ENCODE assay signal across 11 cellular contexts in genomic region chrX:139892512-139892911, GRCh38. TPM values are rescaled to one million over a fixed set of nuclear protein-coding genes. Genes with fewer than 3 reads are reported as not detected.
DNase-seq lines count a peak whose midpoint lies in the region; ATAC-seq and TF ChIP-seq lines count a peak whose summit lies in the region.
"Had no signal": no experiment of that assay in that cellular context is flagged by ENCODE, and none has a peak within 500 bp of the region (broad histone marks: within the 10 kb centered on the region; RNA-seq: fewer than 3 reads in every experiment).

No MANE protein-coding gene starts in this region.

- no peak overlapping the region for H3K23ac ChIP-seq in IMR-90 (ENCODE audit: low read depth, low read length)

- H4K91ac ChIP-seq in IMR-90 (ENCODE audit: insufficient read depth, low read depth, low read length) = no peak overlapping the region

- H4K8ac ChIP-seq in IMR-90 (ENCODE audit: low read depth in 2 of 2, low read length in 2 of 2) = no peak overlapping the region

- peak overlapping the region; percentile 18; the same call in 1 of the 2 replicates for H3K18ac ChIP-seq in IMR-90 (ENCODE audit: low read depth, low read length)

- POLR2A ChIA-PET in IMR-90 (lab: Charles Lee; ENCODE audit: unreplicated experiment) = no interaction called here

- dilution Hi-C loops in IMR-90 (cut with HindIII; ENCODE audit: low sequenced_read_pairs, unreplicated experiment) = no loop called here

- in situ Hi-C loops in IMR-90 (cut with MboI; ENCODE audit: low sequenced_read_pairs) = no loop called here

- H2AK9ac ChIP-seq in IMR-90 (replicated peaks; ENCODE audit: low read depth, low read length, poor library complexity) = no peak overlapping the region

- H4K20me1 ChIP-seq in IMR-90 (ENCODE audit: insufficient read depth, low read length) = no peaks in the 10 kb centered on the region

- H3K27me3 ChIP-seq in IMR-90 (ENCODE audit: control insufficient read depth, insufficient read depth, low read length) = no peaks in the 10 kb centered on the region
- H3K27me3 ChIP-seq in WERI-Rb-1 (ENCODE audit: insufficient read depth, low read depth, severe bottlenecking) = no peaks in the 10 kb centered on the region
- H3K27me3 ChIP-seq: BE2C, heart left ventricle had no signal

- H3K27ac ChIP-seq in IMR-90 (ENCODE audit: insufficient read depth, low read length) (peak overlapping the region; percentile 16; the same call in 1 of the 2 replicates), WERI-Rb-1 (no peak overlapping the region)

- peak overlapping the region; percentile 42; the same call in 1 of the 2 replicates for H2AK5ac ChIP-seq in IMR-90 (ENCODE audit: low read depth, low read length)

- H2BK15ac ChIP-seq in IMR-90 (ENCODE audit: low read depth, low read length) = no peak overlapping the region

- no peak for DNase-seq in IMR-90
- no peak for DNase-seq in hepatic stellate cell (ENCODE audit: low spot score)
- DNase-seq in WERI-Rb-1 = no peak
- no peak for DNase-seq in NCI-H1417 (lab: John Stamatoyannopoulos, UW)
- no peak for DNase-seq in NOMO-1 (lab: John Stamatoyannopoulos, UW; ENCODE audit: unreplicated experiment in 2 of 2)
- DNase-seq: BE2C, EL, heart left ventricle had no signal

- CTCF ChIA-PET in IMR-90 (lab: Yijun Ruan, JAX) = no interaction called here

- no peak for TF ChIP-seq POLR2A in IMR-90 (IDR thresholded peaks at IDR 0.05; ENCODE audit: low read depth, low read length)

- H3K9me1 ChIP-seq in IMR-90 (ENCODE audit: insufficient read depth, low read length) = peaks cover 6% of the 10 kb centered on the region; the same call in 1 of the 2 replicates

- H2BK5ac ChIP-seq in IMR-90 (ENCODE audit: low read depth, low read length, poor library complexity, severe bottlenecking) = no peak overlapping the region

- H3K14ac ChIP-seq in IMR-90 (replicated peaks; ENCODE audit: low read depth, low read length) = peak overlapping the region; percentile 20; the same call in 1 of the 2 replicates

- H3K36me3 ChIP-seq in IMR-90 (ENCODE audit: control insufficient read depth, insufficient read depth, low read length) = no peaks in the 10 kb centered on the region
- no peaks in the 10 kb centered on the region for H3K36me3 ChIP-seq in WERI-Rb-1
- H3K36me3 ChIP-seq: BE2C, heart left ventricle had no signal

- peaks cover 8% of the 10 kb centered on the region for H3K4me1 ChIP-seq in IMR-90 (ENCODE audit: control insufficient read depth, insufficient read depth, low read length)
- H3K4me1 ChIP-seq: BE2C had no signal

- H3K4me2 ChIP-seq in IMR-90 (ENCODE audit: low read depth, low read length) = no peak overlapping the region

- no peak overlapping the region for H3K56ac ChIP-seq in IMR-90 (ENCODE audit: extremely low read depth, insufficient read depth, low read length)

- H3K4ac ChIP-seq in IMR-90 (ENCODE audit: low read depth, low read length) = peak overlapping the region; percentile 0; the same call in 1 of the 2 replicates

- peak overlapping the region; percentile 14; the same call in 1 of the 2 replicates for H2BK120ac ChIP-seq in IMR-90 (ENCODE audit: low read depth, low read length)

- H3K9ac ChIP-seq in IMR-90 (ENCODE audit: low read depth, low read length) = no peak overlapping the region

- peaks cover 0 to 19% of the 10 kb centered on the region in 2 experiments; a peak in 3 of 4 replicates for H3K79me1 ChIP-seq in IMR-90 (ENCODE audit: low read depth in 1 of 2, low read length in 2 of 2)

- peak; percentile 82 for ATAC-seq in GM18499 (IDR thresholded peaks at IDR 0.05; ENCODE audit: insufficient read depth, unreplicated experiment)
- peak; percentile 85 for ATAC-seq in GM19452 (IDR thresholded peaks at IDR 0.05; ENCODE audit: unreplicated experiment)
- ATAC-seq in HG02884 (IDR thresholded peaks at IDR 0.05; ENCODE audit: unreplicated experiment) = peak; percentile 89
- no peak for ATAC-seq in IMR-90 (ENCODE audit: low read depth)
- ATAC-seq: heart left ventricle had no signal

- WGBS in IMR-90 (ENCODE audit: extremely low coverage in 2 of 2, insufficient read length in 1 of 2), 2 experiments = no CpG with 5 or more reads among the region's 2 CpGs

- intact Hi-C loops in IMR-90 (cut with micrococcal nuclease) = no loop called here

- no TSS peak for BruUV-seq in IMR-90 (replicated peaks; lab: Mats Ljungman, UMichigan)

- no peak overlapping the region for H2AFZ ChIP-seq in IMR-90 (replicated peaks; ENCODE audit: low read length, poor library complexity)

- peak overlapping the region; percentile 0 for H2BK20ac ChIP-seq in IMR-90 (ENCODE audit: low read depth, low read length)

- H3K4me3 ChIP-seq in IMR-90 (ENCODE audit: insufficient read depth, low read depth, low read length) (no peak overlapping the region), WERI-Rb-1 (ENCODE audit: low read depth, low read length) (no peak overlapping the region)
- H3K4me3 ChIP-seq: heart left ventricle had no signal

- H3K9me3 ChIP-seq in IMR-90 (ENCODE audit: control insufficient read depth, insufficient read depth, low read length) = no peaks in the 10 kb centered on the region
- H3K9me3 ChIP-seq in WERI-Rb-1 (ENCODE audit: severe bottlenecking) = no peaks in the 10 kb centered on the region
- H3K9me3 ChIP-seq: BE2C, heart left ventricle had no signal

- TF ChIP-seq CTCF in IMR-90 (conservative IDR thresholded peaks at IDR 0.05; ENCODE audit: low read depth, low read length) (no peak), WERI-Rb-1 (IDR thresholded peaks at IDR 0.05; ENCODE audit: low read depth, low read length) (no peak)

- no peak for TF ChIP-seq RAD21 in IMR-90 (IDR thresholded peaks at IDR 0.05; ENCODE audit: low read length)

- no peak overlapping the region; the same call in 1 of the 2 replicates for H4K5ac ChIP-seq in IMR-90 (ENCODE audit: low read depth, low read length)

TF ChIP-seq in IMR-90, 13 proteins besides CTCF, POLR2A, EP300 and RAD21:
- TF ChIP-seq MAZ (IDR thresholded peaks at IDR 0.05; ENCODE audit: borderline replicate concordance, low read depth, low read length) = no peak
- TF ChIP-seq CHD1 (IDR thresholded peaks at IDR 0.05; ENCODE audit: low read depth, low read length) = no peak
- no peak for TF ChIP-seq FOS (IDR thresholded peaks at IDR 0.05; ENCODE audit: low read depth, low read length)
- TF ChIP-seq NFE2L2 (IDR thresholded peaks at IDR 0.05; ENCODE audit: low read depth, low read length) = no peak
- TF ChIP-seq MXI1 (IDR thresholded peaks at IDR 0.05; ENCODE audit: borderline replicate concordance, low read depth, low read length) = no peak
- TF ChIP-seq CEBPB (IDR thresholded peaks at IDR 0.05; ENCODE audit: low read depth, low read length) = no peak
- peak; percentile 36; the same call in 1 of the 2 replicates for TF ChIP-seq MAFK (IDR thresholded peaks at IDR 0.05; ENCODE audit: low read depth, low read length)
- no peak for TF ChIP-seq BHLHE40 (IDR thresholded peaks at IDR 0.05; ENCODE audit: low read depth, low read length)
- no peak for TF ChIP-seq USF2 (IDR thresholded peaks at IDR 0.05; ENCODE audit: low read depth, low read length)

RNA-seq across cellular contexts. Expression of gene ATP11C, which starts 40.3 kb away (rescaled TPM):
- 40.0 and 71.4 TPM in 2 replicates for total RNA-seq in IMR-90 (2012; rRNA removed)
- 14.5 and 19.3 TPM in 2 replicates for polyA plus RNA-seq in IMR-90 (2012; rRNA removed)
- polyA plus RNA-seq in IMR-90 (2012; cell fraction: cytosol; rRNA removed) = 3.3 and 3.6 TPM in 2 replicates
- 3.1 and 20.0 TPM in 2 replicates for polyA plus RNA-seq in IMR-90 (2012; cell fraction: nucleus; rRNA removed; ENCODE audit: low replicate concordance)
